ENCODE assay signal across 10 cellular contexts in the genomic region with DNA sequence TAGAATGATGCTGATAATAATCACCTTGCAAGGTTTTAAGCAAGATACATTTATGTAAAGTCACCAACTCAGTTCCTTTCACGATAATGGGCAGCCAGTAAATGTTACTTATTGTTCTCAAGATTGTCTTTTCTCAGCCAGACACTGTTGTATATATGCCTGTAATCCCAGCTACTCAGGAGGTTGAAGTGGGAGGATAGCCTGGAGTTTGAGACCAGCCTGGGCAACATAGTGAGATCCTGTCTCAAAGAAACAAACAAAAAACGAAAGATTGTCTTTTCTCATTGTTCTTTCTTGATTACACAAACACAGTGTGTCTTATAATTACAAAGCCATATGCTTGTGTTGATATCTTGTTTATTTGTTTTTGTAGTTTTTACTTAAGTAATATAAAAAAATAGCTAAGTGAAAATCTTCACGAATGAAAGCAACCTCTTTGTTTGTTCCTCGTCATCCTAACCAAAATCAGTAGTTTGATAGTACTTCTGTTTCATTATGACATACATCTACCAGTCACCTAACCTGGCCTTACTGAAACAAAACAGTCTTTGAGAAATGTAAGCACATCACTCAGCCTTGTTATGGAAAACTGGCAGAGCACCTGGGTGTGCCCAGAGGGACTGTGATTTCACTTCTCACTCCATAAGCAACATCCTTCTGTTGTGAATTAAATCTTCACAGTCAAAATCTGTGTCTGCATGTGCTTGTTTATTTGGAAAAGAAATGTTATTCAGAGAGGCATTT.
DNase-seq lines count a peak whose midpoint lies in the region; ATAC-seq, FAIRE-seq and TF ChIP-seq lines count a peak whose summit lies in the region.
"Had no signal": no experiment of that assay in that cellular context is flagged by ENCODE, and none has a peak within 500 bp of the region (broad histone marks: within the 10 kb centered on the region; RNA-seq: fewer than 3 reads in every experiment).

No MANE protein-coding gene starts in this region.

- no peak overlapping the region for H3K4me3 Mint-ChIP-seq in endothelial cell (ENCODE audit: unreplicated experiment)

- H3K9me3 Mint-ChIP-seq in endothelial cell (ENCODE audit: unreplicated experiment) = no peaks in the 10 kb centered on the region

- intact Hi-C loops in posterior cingulate gyrus (cut with DNase I) = no loop called here

- no peaks in the 10 kb centered on the region for H3K36me3 Mint-ChIP-seq in endothelial cell (ENCODE audit: low read depth, unreplicated experiment)

- TF ChIP-seq CTCF in GM10266 (IDR thresholded peaks at IDR 0.05; ENCODE audit: control insufficient read depth, insufficient read depth, low read depth, missing control alignments) = no peak
- TF ChIP-seq CTCF in endothelial cell (IDR thresholded peaks at IDR 0.05; ENCODE audit: unreplicated experiment) = no peak

- peak; percentile 27 for DNase-seq in GM10266 (ENCODE audit: extremely low spot score)
- no peak for DNase-seq in GM19239 (ENCODE audit: insufficient read length, low spot score)
- DNase-seq in activated gamma-delta T cell treated with Interleukin-2 at 50 U/mL for 16 hours = no peak
- DNase-seq in RKO (ENCODE audit: low spot score) = no peak
- DNase-seq in endothelial cell (ENCODE audit: low spot score) = no peak
- no peak for DNase-seq in posterior cingulate gyrus
- DNase-seq: activated CD4-positive, CD25-positive, alpha-beta regulatory T cell; kidney glomerular epithelial cell had no signal

- H3K27me3 Mint-ChIP-seq in endothelial cell (ENCODE audit: unreplicated experiment) = no peaks in the 10 kb centered on the region

- peak; percentile 49 for FAIRE-seq in GM19239 (lab: Jason Lieb, UNC)

- H3K4me1 Mint-ChIP-seq in endothelial cell (ENCODE audit: unreplicated experiment) = no peaks in the 10 kb centered on the region

- ATAC-seq in HG02763 (IDR thresholded peaks at IDR 0.05; ENCODE audit: unreplicated experiment) (peak; percentile 75), HG03575 (IDR thresholded peaks at IDR 0.05; ENCODE audit: extremely low read depth, insufficient number of reproducible peaks, low FRiP score, unreplicated experiment) (peak; percentile 46)

- no peak overlapping the region for H3K27ac Mint-ChIP-seq in endothelial cell (ENCODE audit: unreplicated experiment)
